16 cellular contexts compared by ENCODE assay signal in genomic region chr13:37788346-37788745, GRCh38.
DNase-seq lines count a peak whose midpoint lies in the region; ATAC-seq and TF ChIP-seq lines count a peak whose summit lies in the region.
"Had no signal": no experiment of that assay in that cellular context is flagged by ENCODE, and none has a peak within 500 bp of the region (broad histone marks: within the 10 kb centered on the region; RNA-seq: fewer than 3 reads in every experiment).

No MANE protein-coding gene starts in this region.

- no peaks in the 10 kb centered on the region for H3K4me1 Mint-ChIP-seq in activated CD8-positive, alpha-beta T cell treated with anti-CD3 and anti-CD28 coated beads for 36 hours (ENCODE audit: low read depth)
- no peaks in the 10 kb centered on the region for H3K4me1 Mint-ChIP-seq in activated CD8-positive, alpha-beta T cell treated with anti-CD3 and anti-CD28 coated beads, Interleukin-2, amount 10 ng/mL, durations not matched to agents 7 days and 5 days (ENCODE audit: low read depth)
- H3K4me1 Mint-ChIP-seq: CD4-positive, alpha-beta memory T cell had no signal

- ATAC-seq in activated CD8-positive, alpha-beta T cell treated with anti-CD3 and anti-CD28 coated beads for 36 hours: no peak
- ATAC-seq in activated CD8-positive, alpha-beta T cell treated with anti-CD3 and anti-CD28 coated beads, Interleukin-2, amount 10 ng/mL, durations not matched to agents 7 days and 5 days: no peak
- no peak for ATAC-seq in HG03565 (IDR thresholded peaks at IDR 0.05; ENCODE audit: unreplicated experiment)
- ATAC-seq in HG03045 (IDR thresholded peaks at IDR 0.05; ENCODE audit: unreplicated experiment): no peak
- ATAC-seq in upper lobe of left lung (ENCODE audit: low FRiP score in 2 of 2): no peak
- ATAC-seq: K562 had no signal

- TF ChIP-seq CTCF in activated CD8-positive, alpha-beta T cell treated with anti-CD3 and anti-CD28 coated beads for 36 hours (IDR thresholded peaks at IDR 0.05): peak; percentile 6
- TF ChIP-seq CTCF in fibroblast of villous mesenchyme (IDR thresholded peaks at IDR 0.05; ENCODE audit: insufficient read depth, low read depth, low read length) (no peak), upper lobe of left lung (IDR thresholded peaks at IDR 0.05) (no peak)

- WGBS in upper lobe of left lung, 2 donors: 70 to 100% methylated on average over 1 of the region's 1 CpG

- no peak overlapping the region for H3K4me3 Mint-ChIP-seq in activated CD8-positive, alpha-beta T cell treated with anti-CD3 and anti-CD28 coated beads for 36 hours
- no peak overlapping the region for H3K4me3 Mint-ChIP-seq in activated CD8-positive, alpha-beta T cell treated with anti-CD3 and anti-CD28 coated beads, Interleukin-2, amount 10 ng/mL, durations not matched to agents 7 days and 5 days
- H3K4me3 Mint-ChIP-seq: CD4-positive, alpha-beta memory T cell had no signal

- CTCF ChIA-PET in activated CD8-positive, alpha-beta T cell treated with anti-CD3 and anti-CD28 coated beads for 36 hours (lab: Charles Lee): no interaction called here
- CTCF ChIA-PET in activated CD8-positive, alpha-beta T cell treated with anti-CD3 and anti-CD28 coated beads, Interleukin-2, amount 10 ng/mL, durations not matched to agents 7 days and 5 days (lab: Charles Lee): no interaction called here

- H3K9me3 Mint-ChIP-seq in activated CD8-positive, alpha-beta T cell treated with anti-CD3 and anti-CD28 coated beads for 36 hours: peaks cover 2% of the 10 kb centered on the region
- peaks cover 5% of the 10 kb centered on the region for H3K9me3 Mint-ChIP-seq in activated CD8-positive, alpha-beta T cell treated with anti-CD3 and anti-CD28 coated beads, Interleukin-2, amount 10 ng/mL, durations not matched to agents 7 days and 5 days (ENCODE audit: insufficient read depth)

- H3K27me3 ChIP-seq in upper lobe of left lung: no peaks in the 10 kb centered on the region

- H3K4me1 ChIP-seq in upper lobe of left lung: no peaks in the 10 kb centered on the region

- no peaks in the 10 kb centered on the region for H3K27me3 Mint-ChIP-seq in activated CD8-positive, alpha-beta T cell treated with anti-CD3 and anti-CD28 coated beads for 36 hours
- no peaks in the 10 kb centered on the region for H3K27me3 Mint-ChIP-seq in activated CD8-positive, alpha-beta T cell treated with anti-CD3 and anti-CD28 coated beads, Interleukin-2, amount 10 ng/mL, durations not matched to agents 7 days and 5 days (ENCODE audit: low read depth)
- H3K27me3 Mint-ChIP-seq: CD4-positive, alpha-beta memory T cell had no signal

- no peak overlapping the region for H3K4me3 ChIP-seq in fibroblast of villous mesenchyme (ENCODE audit: low read depth, low read length)
- no peak overlapping the region for H3K4me3 ChIP-seq in upper lobe of left lung
- H3K4me3 ChIP-seq: HAP-1, K562 had no signal

- POLR2A ChIA-PET in activated CD8-positive, alpha-beta T cell treated with anti-CD3 and anti-CD28 coated beads for 36 hours (lab: Charles Lee): no interaction called here
- POLR2A ChIA-PET in activated CD8-positive, alpha-beta T cell treated with anti-CD3 and anti-CD28 coated beads, Interleukin-2, amount 10 ng/mL, durations not matched to agents 7 days and 5 days (lab: Charles Lee): no interaction called here

- no peaks in the 10 kb centered on the region for H3K36me3 ChIP-seq in upper lobe of left lung
- H3K36me3 ChIP-seq: HAP-1 had no signal

- no peak overlapping the region for H3K27ac Mint-ChIP-seq in activated CD8-positive, alpha-beta T cell treated with anti-CD3 and anti-CD28 coated beads for 36 hours
- H3K27ac Mint-ChIP-seq in activated CD8-positive, alpha-beta T cell treated with anti-CD3 and anti-CD28 coated beads, Interleukin-2, amount 10 ng/mL, durations not matched to agents 7 days and 5 days: no peak overlapping the region
- H3K27ac Mint-ChIP-seq: CD4-positive, alpha-beta memory T cell had no signal

- intact Hi-C loops in activated CD8-positive, alpha-beta T cell treated with anti-CD3 and anti-CD28 coated beads for 36 hours (cut with micrococcal nuclease): no loop called here

- H3K27ac ChIP-seq in upper lobe of left lung: no peak overlapping the region
- H3K27ac ChIP-seq: 22Rv1, C4-2B had no signal

- no peaks in the 10 kb centered on the region for H3K36me3 Mint-ChIP-seq in activated CD8-positive, alpha-beta T cell treated with anti-CD3 and anti-CD28 coated beads for 36 hours (ENCODE audit: low read depth)
- no peaks in the 10 kb centered on the region for H3K36me3 Mint-ChIP-seq in activated CD8-positive, alpha-beta T cell treated with anti-CD3 and anti-CD28 coated beads, Interleukin-2, amount 10 ng/mL, durations not matched to agents 7 days and 5 days (ENCODE audit: low read depth)
- H3K36me3 Mint-ChIP-seq: CD4-positive, alpha-beta memory T cell had no signal

- no peak for TF ChIP-seq EP300 in upper lobe of left lung (IDR thresholded peaks at IDR 0.05)

- no peak for TF ChIP-seq POLR2A in upper lobe of left lung (IDR thresholded peaks at IDR 0.05)

- no peak for DNase-seq in activated CD8-positive, alpha-beta T cell treated with anti-CD3 and anti-CD28 coated beads for 36 hours
- no peak for DNase-seq in activated CD8-positive, alpha-beta T cell treated with anti-CD3 and anti-CD28 coated beads, Interleukin-2, amount 10 ng/mL, durations not matched to agents 7 days and 5 days
- peak; percentile 78 for DNase-seq in RPMI7951 (ENCODE audit: low read depth)
- peak; percentile 18 for DNase-seq in fibroblast of villous mesenchyme (ENCODE audit: low read depth)
- DNase-seq in NCI-H1436 treated with DMSO at 0.1 percent for 48 hours (lab: John Stamatoyannopoulos, UW): no peak
- no peak for DNase-seq in upper lobe of left lung
- DNase-seq: CD4-positive, alpha-beta memory T cell; DMS79; EL; GOT3 had no signal

- no peaks in the 10 kb centered on the region for H3K9me3 ChIP-seq in upper lobe of left lung
- H3K9me3 ChIP-seq: HAP-1 had no signal

Comparison
In these comparisons a context has a peak if more than half of its experiments do, and no peak if none do; other contexts are left out.
1. DNase-seq: peak in RPMI7951 (single experiment) and fibroblast of villous mesenchyme (single experiment); none in activated CD8-positive, alpha-beta T cell treated with anti-CD3 and anti-CD28 coated beads for 36 hours (single experiment), activated CD8-positive, alpha-beta T cell treated with anti-CD3 and anti-CD28 coated beads, Interleukin-2, amount 10 ng/mL, durations not matched to agents 7 days and 5 days (single experiment), NCI-H1436 treated with DMSO at 0.1 percent for 48 hours (single experiment) and upper lobe of left lung (0 of 2).